Comparison of ENCODE assay signal across 2 cellular contexts in genomic region chr1:30948813-30949486, GRCh38. TPM values are rescaled to one million over a fixed set of nuclear protein-coding genes. Genes with fewer than 3 reads are reported as not detected.
"Had no signal": no experiment of that assay in that cellular context is flagged by ENCODE, and none has a peak within 500 bp of the region (broad histone marks: within the 10 kb centered on the region; RNA-seq: fewer than 3 reads in every experiment).

No MANE protein-coding gene starts in this region.

RNA-seq across cellular contexts. Expression of gene SDC3, which starts 40.4 kb away (rescaled TPM):
- total RNA-seq: activated CD8-positive, alpha-beta T cell treated with anti-CD3 and anti-CD28 coated beads, Interleukin-2, amount 10 ng/mL, durations not matched to agents 7 days and 5 days had no signal
- polyA plus RNA-seq: naive thymus-derived CD8-positive, alpha-beta T cell had no signal
